21 cellular contexts compared by ENCODE assay signal in genomic region chr4:139878050-139878449, GRCh38.
DNase-seq lines count a peak whose midpoint lies in the region; ATAC-seq, FAIRE-seq and TF ChIP-seq lines count a peak whose summit lies in the region.
"Had no signal": no experiment of that assay in that cellular context is flagged by ENCODE, and none has a peak within 500 bp of the region (broad histone marks: within the 10 kb centered on the region; RNA-seq: fewer than 3 reads in every experiment).

No MANE protein-coding gene starts in this region.

- CTCF ChIA-PET in K562 (lab: Yijun Ruan, JAX; ENCODE audit: low intra/inter-chr PET ratio) = no interaction called here

- no peaks in the 10 kb centered on the region for H3K27me3 ChIP-seq in GM23338 (ENCODE audit: insufficient read depth)
- H3K27me3 ChIP-seq in Loucy (ENCODE audit: insufficient read depth, low read length, poor library complexity, severe bottlenecking) = no peaks in the 10 kb centered on the region
- peaks cover 4 to 26% of the 10 kb centered on the region in 2 experiments; a peak in 3 of 5 replicates for H3K27me3 ChIP-seq in K562 (ENCODE audit: control insufficient read depth in 2 of 2, insufficient read depth in 2 of 2, low read length in 2 of 2)
- H3K27me3 ChIP-seq in effector memory CD4-positive, alpha-beta T cell (replicated peaks; ENCODE audit: control insufficient read depth, insufficient read depth, low read length, poor library complexity, severe bottlenecking) = no peaks in the 10 kb centered on the region

- no peak overlapping the region for H3K4me3 Mint-ChIP-seq in GM23338
- H3K4me3 Mint-ChIP-seq in neural crest cell = no peak overlapping the region
- H3K4me3 Mint-ChIP-seq: B cell; CD4-positive, CD25-positive, alpha-beta regulatory T cell; CD8-positive, alpha-beta memory T cell; HFFc6 had no signal

- H3K4me1 Mint-ChIP-seq in GM23338 (peaks cover 28% of the 10 kb centered on the region), neural crest cell (peaks cover 65% of the 10 kb centered on the region)
- H3K4me1 Mint-ChIP-seq: B cell; CD8-positive, alpha-beta memory T cell had no signal

- no peaks in the 10 kb centered on the region for H3K79me2 ChIP-seq in GM23338 (replicated peaks; ENCODE audit: insufficient read depth)
- H3K79me2 ChIP-seq in Loucy (ENCODE audit: insufficient read depth, low read length) = no peaks in the 10 kb centered on the region; the same call in 1 of the 2 replicates
- H3K79me2 ChIP-seq in K562 (ENCODE audit: control insufficient read depth, insufficient read depth, low read length) = no peaks in the 10 kb centered on the region

- H3K4me3 ChIP-seq in GM23338 (no peak overlapping the region), Loucy (ENCODE audit: low read length, poor library complexity, severe bottlenecking) (no peak overlapping the region), K562 (no peak overlapping the region)
- no peak overlapping the region for H3K4me3 ChIP-seq in effector memory CD4-positive, alpha-beta T cell (ENCODE audit: insufficient read depth, low read depth, low read length, poor library complexity, severe bottlenecking)
- H3K4me3 ChIP-seq: GM12878 had no signal

- peak; percentile 65 for ATAC-seq in GM23338
- ATAC-seq in K562 = peak; percentile 55
- ATAC-seq: GM12878, HCT116 had no signal

- no peak for TF ChIP-seq POLR2A in K562 (conservative IDR thresholded peaks at IDR 0.05)

- H3K27ac ChIP-seq in GM23338 (ENCODE audit: low read depth) (no peak overlapping the region), K562 (ENCODE audit: extremely low read depth, low read depth, low read length) (no peak overlapping the region)
- no peak overlapping the region for H3K27ac ChIP-seq in effector memory CD4-positive, alpha-beta T cell (ENCODE audit: insufficient read depth, low read length, poor library complexity, severe bottlenecking)

- H2AFZ ChIP-seq in GM23338 (no peak overlapping the region), Loucy (ENCODE audit: low read length) (no peak overlapping the region), K562 (ENCODE audit: low read depth, low read length) (no peak overlapping the region)

- H3K4me1 ChIP-seq in GM23338 (ENCODE audit: insufficient read depth) (peaks cover 25% of the 10 kb centered on the region), Loucy (ENCODE audit: insufficient read depth, low read length, poor library complexity, severe bottlenecking) (peaks cover 8% of the 10 kb centered on the region), K562 (replicated peaks in 1 of 2; ENCODE audit: control insufficient read depth in 2 of 2, insufficient read depth in 2 of 2, low read length in 2 of 2) (no peaks in the 10 kb centered on the region)
- no peaks in the 10 kb centered on the region for H3K4me1 ChIP-seq in effector memory CD4-positive, alpha-beta T cell (ENCODE audit: control insufficient read depth, insufficient read depth, low read length, poor library complexity, severe bottlenecking)

- H4K20me1 ChIP-seq in GM23338 (replicated peaks; ENCODE audit: insufficient read depth) (no peaks in the 10 kb centered on the region), Loucy (ENCODE audit: insufficient read depth, low read length, poor library complexity, severe bottlenecking) (no peaks in the 10 kb centered on the region), K562 (replicated peaks; ENCODE audit: control insufficient read depth, insufficient read depth, low read length) (no peaks in the 10 kb centered on the region)

- TF ChIP-seq CTCF in GM23338 (conservative IDR thresholded peaks at IDR 0.05; ENCODE audit: low read depth in 2 of 2) (peak; percentile 16 to 56; a peak in 2 of 4 replicates), Loucy (conservative IDR thresholded peaks at IDR 0.05; ENCODE audit: low read length) (0 out of 2 replicates have a peak, but pooled peaks have one; percentile 19), K562 (IDR thresholded peaks at IDR 0.05 in 2 of 3, conservative IDR thresholded peaks at IDR 0.05 in 1 of 3; ENCODE audit: insufficient read depth in 2 of 3, low read depth in 1 of 3, low read length in 3 of 3) (no peak), neural crest cell (conservative IDR thresholded peaks at IDR 0.05) (no peak)

- H3K9ac ChIP-seq in Loucy (ENCODE audit: low read depth, low read length, poor library complexity, severe bottlenecking) (no peak overlapping the region), K562 (ENCODE audit: insufficient read depth in 1 of 2, low read depth in 2 of 2, low read length in 2 of 2) (no peak overlapping the region)

- H3K36me3 ChIP-seq in GM23338 (ENCODE audit: insufficient read depth) (no peaks in the 10 kb centered on the region), Loucy (ENCODE audit: insufficient read depth, low read length) (no peaks in the 10 kb centered on the region), K562 (ENCODE audit: control insufficient read depth, insufficient read depth, low read length) (no peaks in the 10 kb centered on the region)
- no peaks in the 10 kb centered on the region for H3K36me3 ChIP-seq in effector memory CD4-positive, alpha-beta T cell (ENCODE audit: control insufficient read depth, insufficient read depth, low read length)

- H3K36me3 Mint-ChIP-seq in GM23338 (ENCODE audit: low read depth) (peaks cover 3% of the 10 kb centered on the region; the same call in 1 of the 3 replicates), neural crest cell (ENCODE audit: low read depth) (peaks cover 9% of the 10 kb centered on the region)

- DNase-seq in GM23338 (ENCODE audit: low spot score) (peak; percentile 36), K562 (ENCODE audit: extremely low read depth in 1 of 4, low spot score in 3 of 4) (peak in 1 of 4 experiments; percentile 11), neural crest cell (ENCODE audit: low read depth, low spot score) (no peak), cardiac septum (ENCODE audit: low spot score) (no peak), NCI-H2029 treated with DMSO at 0.1 percent for 48 hours (lab: John Stamatoyannopoulos, UW) (no peak)
- DNase-seq in effector memory CD4-positive, alpha-beta T cell = no peak
- DNase-seq: C1 segment of cervical spinal cord; CD4-positive, CD25-positive, alpha-beta regulatory T cell; CD8-positive, alpha-beta memory T cell; COR-L47; DMS 273 treated with DMSO at 0.1 percent for 48 hours; DMS53; DND-41; EL; HFFc6; KBM-7 had no signal

- no peaks in the 10 kb centered on the region for H3K9me1 ChIP-seq in K562 (ENCODE audit: control insufficient read depth, insufficient read depth, low read length)

- no peak for FAIRE-seq in K562 (lab: Jason Lieb, UNC)
- FAIRE-seq: GM12878, H54 had no signal

- H3K27me3 Mint-ChIP-seq in GM23338 (ENCODE audit: insufficient read depth, low read depth, poor library complexity) (peaks cover 8% of the 10 kb centered on the region), neural crest cell (ENCODE audit: low read depth) (no peaks in the 10 kb centered on the region)
- H3K27me3 Mint-ChIP-seq: B cell had no signal

- BruUV-seq in K562 (replicated peaks; lab: Mats Ljungman, UMichigan) = no TSS peak

- H3K4me2 ChIP-seq in GM23338 (no peak overlapping the region), Loucy (ENCODE audit: low read depth, low read length, poor library complexity, severe bottlenecking) (no peak overlapping the region), K562 (ENCODE audit: insufficient read depth, low read length) (no peak overlapping the region)

- in situ Hi-C loops in K562 (cut with MboI) = no loop called here

- TF ChIP-seq EP300 in K562 (IDR thresholded peaks at IDR 0.05; ENCODE audit: low read length) = no peak

- no peak for TF ChIP-seq RAD21 in K562 (CRISPR knock-in tag; conservative IDR thresholded peaks at IDR 0.05 in 1 of 2, IDR thresholded peaks at IDR 0.05 in 1 of 2)

- H3K9me2 ChIP-seq in GM23338 (ENCODE audit: insufficient read depth) (no peaks in the 10 kb centered on the region), Loucy (replicated peaks; ENCODE audit: low read depth, low read length) (no peaks in the 10 kb centered on the region)

- H3K9me3 ChIP-seq in Loucy (ENCODE audit: insufficient read depth, low read depth, low read length) (peaks cover 5% of the 10 kb centered on the region; the same call in 1 of the 2 replicates), K562 (replicated peaks; ENCODE audit: control insufficient read depth, insufficient read depth, low read depth, low read length) (no peaks in the 10 kb centered on the region)
- no peaks in the 10 kb centered on the region for H3K9me3 ChIP-seq in effector memory CD4-positive, alpha-beta T cell (ENCODE audit: control insufficient read depth, low read length)

- H3K9me3 Mint-ChIP-seq in GM23338 = peaks cover 9% of the 10 kb centered on the region; the same call in 2 of the 3 replicates
- H3K9me3 Mint-ChIP-seq in neural crest cell = peaks cover 3% of the 10 kb centered on the region
- H3K9me3 Mint-ChIP-seq: HFFc6 had no signal

- POLR2A ChIA-PET in K562 (lab: Yijun Ruan, JAX) = no interaction called here

- intact Hi-C loops in K562 (cut with micrococcal nuclease) = no loop called here
- intact Hi-C loops in cardiac septum (cut with DNase I) = loop anchor here (5.0 kb wide), 1 partner anchor 116 kb away; no protein-coding TSS in a partner anchor

- H3F3A ChIP-seq in GM23338 (replicated peaks; ENCODE audit: low read depth) (no peaks in the 10 kb centered on the region), Loucy (ENCODE audit: low read depth) (no peaks in the 10 kb centered on the region)

- no peak overlapping the region for H3K27ac Mint-ChIP-seq in GM23338
- H3K27ac Mint-ChIP-seq in neural crest cell (ENCODE audit: unreplicated experiment) = peak overlapping the region; percentile 9
- H3K27ac Mint-ChIP-seq: B cell; CD4-positive, CD25-positive, alpha-beta regulatory T cell; CD8-positive, alpha-beta memory T cell; HFFc6 had no signal

- 0% methylated on average over 9 of the region's 9 CpGs for WGBS in K562 (ENCODE audit: insufficient coverage, low coverage, missing lambda C conversion rate)

TF ChIP-seq in K562, 482 proteins besides CTCF, POLR2A, EP300 and RAD21 (continues in another document):
- TF ChIP-seq PHF8 (IDR thresholded peaks at IDR 0.05; ENCODE audit: borderline replicate concordance, low read length) = no peak
- TF ChIP-seq, protein P1, sequence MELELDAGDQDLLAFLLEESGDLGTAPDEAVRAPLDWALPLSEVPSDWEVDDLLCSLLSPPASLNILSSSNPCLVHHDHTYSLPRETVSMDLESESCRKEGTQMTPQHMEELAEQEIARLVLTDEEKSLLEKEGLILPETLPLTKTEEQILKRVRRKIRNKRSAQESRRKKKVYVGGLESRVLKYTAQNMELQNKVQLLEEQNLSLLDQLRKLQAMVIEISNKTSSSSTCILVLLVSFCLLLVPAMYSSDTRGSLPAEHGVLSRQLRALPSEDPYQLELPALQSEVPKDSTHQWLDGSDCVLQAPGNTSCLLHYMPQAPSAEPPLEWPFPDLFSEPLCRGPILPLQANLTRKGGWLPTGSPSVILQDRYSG (tag; conservative IDR thresholded peaks at IDR 0.05; ENCODE audit: low read depth) = no peak
- no peak for TF ChIP-seq PRMT5 (CRISPR knock-in tag; IDR thresholded peaks at IDR 0.05)
- TF ChIP-seq ID3 (CRISPR knock-in tag; IDR thresholded peaks at IDR 0.05) = no peak
- TF ChIP-seq ID3 (tag; IDR thresholded peaks at IDR 0.05) = no peak
- TF ChIP-seq DMBX1 (CRISPR knock-in tag; IDR thresholded peaks at IDR 0.05; ENCODE audit: borderline replicate concordance) = no peak

Comparison
In these comparisons a context has a peak if more than half of its experiments do, and no peak if none do; other contexts are left out.
1. CTCF ChIP-seq: peak in GM23338 (2 of 2) and Loucy (single experiment); none in K562 (0 of 3) and neural crest cell (single experiment).